In the genomic region with DNA sequence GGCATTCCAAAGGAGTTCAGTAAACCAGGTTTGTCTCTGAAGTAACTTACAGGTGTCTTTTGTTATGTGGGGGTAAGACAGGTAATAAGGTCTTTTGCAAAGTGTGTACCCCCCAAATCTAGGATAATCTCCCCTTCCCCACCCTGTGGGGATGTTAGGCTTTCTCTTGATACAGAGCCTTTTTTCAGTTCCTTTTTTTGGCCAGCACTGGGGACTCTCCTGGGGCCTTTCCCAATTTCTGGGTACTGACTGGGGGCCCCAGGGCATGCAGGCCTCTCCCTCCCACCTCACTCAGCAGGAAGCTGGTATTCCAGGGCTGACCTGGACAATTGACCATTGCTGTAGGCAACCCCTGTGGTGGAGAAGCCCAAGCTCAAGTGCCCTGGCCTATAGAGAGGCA, we compare ENCODE assay signal across 27 cellular contexts.
"Had no signal": no experiment of that assay in that cellular context is flagged by ENCODE, and none has a peak within 500 bp of the region (broad histone marks: within the 10 kb centered on the region; RNA-seq: fewer than 3 reads in every experiment).

No MANE protein-coding gene starts in this region.

- H3K27me3 ChIP-seq: neural progenitor cell, ovary, right lobe of liver, thyroid gland, upper lobe of left lung, vagina had no signal

- H3K36me3 Mint-ChIP-seq: neural progenitor cell; stimulated activated effector memory CD8-positive, alpha-beta T cell treated with anti-CD3 and anti-CD28 coated beads, Interleukin-12 subunit alpha, Interleukin-12 subunit beta, amount 100 ng/mL, for 72 hours; stimulated activated naive B cell treated with anti-CD40 and anti-IgM and Interleukin-4, amounts not matched to agents 10 μg/mL and 1 μg/mL and 100 μg/mL, for 72 hours had no signal

- H3K9me3 ChIP-seq: ovary, psoas muscle, right lobe of liver, sigmoid colon, stomach, thoracic aorta, thyroid gland, tibial nerve, upper lobe of left lung, vagina had no signal

- H3K4me3 ChIP-seq: neural progenitor cell, ovary, psoas muscle, right lobe of liver, sigmoid colon, stomach, thoracic aorta, thyroid gland, tibial nerve, upper lobe of left lung, vagina had no signal

- H3K9me3 Mint-ChIP-seq: neural progenitor cell; stimulated activated naive CD8-positive, alpha-beta T cell treated with anti-CD3 and anti-CD28 coated beads, Interleukin-15, Interleukin-2, amounts not matched to agents 100 ng/mL and 50 ng/mL, for 24 hours had no signal

- H3K4me3 Mint-ChIP-seq: nephron; neural progenitor cell; stimulated activated effector memory CD8-positive, alpha-beta T cell treated with anti-CD3 and anti-CD28 coated beads, Interleukin-12 subunit alpha, Interleukin-12 subunit beta, amount 100 ng/mL, for 72 hours; stimulated activated naive B cell treated with anti-CD40 and anti-IgM and Interleukin-4, amounts not matched to agents 10 μg/mL and 1 μg/mL and 100 μg/mL, for 72 hours; stimulated activated naive CD8-positive, alpha-beta T cell treated with anti-CD3 and anti-CD28 coated beads, Interleukin-15, Interleukin-2, amounts not matched to agents 100 ng/mL and 50 ng/mL, for 24 hours had no signal

- H3K4me1 Mint-ChIP-seq: nephron; neural progenitor cell; stimulated activated effector memory CD8-positive, alpha-beta T cell treated with anti-CD3 and anti-CD28 coated beads, Interleukin-12 subunit alpha, Interleukin-12 subunit beta, amount 100 ng/mL, for 72 hours; stimulated activated naive B cell treated with anti-CD40 and anti-IgM and Interleukin-4, amounts not matched to agents 10 μg/mL and 1 μg/mL and 100 μg/mL, for 72 hours had no signal

- H3K27ac ChIP-seq: neural progenitor cell, ovary, parathyroid adenoma, psoas muscle, right lobe of liver, sigmoid colon, stomach, thoracic aorta, thyroid gland, tibial nerve, upper lobe of left lung, vagina had no signal

- DNase-seq: occipital lobe; ovary; posterior cingulate gyrus; psoas muscle; right cardiac atrium; right lobe of liver; sigmoid colon; small intestine; stimulated activated CD4-positive, alpha-beta T cell treated with anti-CD3 and anti-CD28 coated beads, Interleukin-15, amount 100 ng/mL, for 24 hours; stimulated activated CD4-positive, alpha-beta T cell treated with anti-CD3 and anti-CD28 coated beads, Interleukin-2, amount 100 ng/mL, for 24 hours; stimulated activated CD4-positive, alpha-beta T cell treated with anti-CD3 and anti-CD28 coated beads, Interleukin-2, amount 100 ng/mL, for 48 hours; stimulated activated CD4-positive, alpha-beta T cell treated with anti-CD3 and anti-CD28 coated beads, Interleukin-4, amount 100 ng/mL, for 24 hours; stimulated activated naive B cell treated with anti-CD40 and anti-IgM and Interleukin-4, amounts not matched to agents 10 μg/mL and 1 μg/mL and 100 μg/mL, for 72 hours; stimulated activated naive CD4-positive, alpha-beta T cell treated with Interleukin-2 at 50 U/mL for 16 hours; stomach; thyroid gland; trophoblast cell; upper lobe of left lung had no signal

- H3K4me1 ChIP-seq: parathyroid adenoma, psoas muscle, right lobe of liver, sigmoid colon, stomach, thyroid gland, tibial nerve, upper lobe of left lung, vagina had no signal

- H3K36me3 ChIP-seq: neural progenitor cell, ovary, right lobe of liver, sigmoid colon, stomach, thoracic aorta, thyroid gland, tibial nerve, upper lobe of left lung, vagina had no signal

- H3K27ac Mint-ChIP-seq: nephron; neural progenitor cell; progenitor cell of endocrine pancreas; stimulated activated effector memory CD8-positive, alpha-beta T cell treated with anti-CD3 and anti-CD28 coated beads, Interleukin-12 subunit alpha, Interleukin-12 subunit beta, amount 100 ng/mL, for 72 hours; stimulated activated naive B cell treated with anti-CD40 and anti-IgM and Interleukin-4, amounts not matched to agents 10 μg/mL and 1 μg/mL and 100 μg/mL, for 72 hours; stimulated activated naive CD8-positive, alpha-beta T cell treated with anti-CD3 and anti-CD28 coated beads, Interleukin-15, Interleukin-2, amounts not matched to agents 100 ng/mL and 50 ng/mL, for 24 hours had no signal
